In the genomic region with DNA sequence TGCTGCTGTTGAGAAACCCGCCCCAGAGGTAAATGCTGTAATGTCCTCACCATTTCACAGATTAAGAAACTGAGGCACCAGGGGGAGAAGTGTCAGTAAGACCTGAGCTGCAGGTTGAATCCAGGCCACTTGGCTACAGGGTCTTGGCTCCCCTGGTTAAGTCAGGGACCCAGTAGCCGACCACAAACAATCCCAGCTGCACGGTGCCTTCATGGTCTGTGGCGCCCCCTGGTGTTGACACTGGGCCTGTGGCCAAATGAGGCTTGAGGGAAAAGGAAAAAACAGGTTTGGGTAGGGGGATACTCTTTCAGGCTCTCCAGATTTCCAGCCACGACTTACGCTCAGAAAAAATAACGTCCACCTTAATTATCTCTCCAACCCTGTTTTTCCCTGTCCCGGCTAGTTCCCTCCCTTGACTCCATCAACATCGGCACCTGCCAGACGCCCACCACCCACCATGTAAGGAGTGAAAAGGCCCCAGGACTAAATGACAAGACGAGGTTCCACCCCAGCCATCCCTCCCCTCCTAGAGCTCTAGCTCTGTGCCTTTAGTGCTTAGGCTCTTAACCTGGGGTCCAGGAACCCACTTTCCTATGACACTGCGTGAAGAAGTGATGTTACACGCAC, we compare ENCODE assay signal across 8 cellular contexts. TPM values are rescaled to one million over a fixed set of nuclear protein-coding genes. Genes with fewer than 3 reads are reported as not detected.
DNase-seq lines count a peak whose midpoint lies in the region; ATAC-seq, FAIRE-seq and TF ChIP-seq lines count a peak whose summit lies in the region.

No MANE protein-coding gene starts in this region.

- TF ChIP-seq POLR2A in GM12891 (IDR thresholded peaks at IDR 0.05; ENCODE audit: low read depth, low read length) = no peak

- H3K4me1 Mint-ChIP-seq in natural killer cell = peaks cover 0 to 6% of the 10 kb centered on the region in 2 donors

- ATAC-seq in natural killer cell (peak; percentile 64 to 67 (median 66)), GM19463 (IDR thresholded peaks at IDR 0.05; ENCODE audit: unreplicated experiment) (no peak), GM21423 (IDR thresholded peaks at IDR 0.05; ENCODE audit: unreplicated experiment) (no peak)

- no peak overlapping the region for H3K4me3 ChIP-seq in AG09309 (ENCODE audit: control insufficient read depth, low read depth, low read length)

- TF ChIP-seq CTCF in AG09309 (IDR thresholded peaks at IDR 0.05; ENCODE audit: control insufficient read depth, insufficient read depth, low read depth, low read length, missing control alignments) (peak; percentile 91), natural killer cell (IDR thresholded peaks at IDR 0.05) (peak; percentile 75)

- FAIRE-seq in GM12891 (lab: Jason Lieb, UNC) = peak; percentile 20

- intact Hi-C loops in natural killer cell (cut with micrococcal nuclease) = loop anchor here (1.0 kb wide), 1 partner anchor 165 kb away; no protein-coding TSS in a partner anchor

- H3K9me3 Mint-ChIP-seq in natural killer cell = no peaks in the 10 kb centered on the region

- H3K27me3 Mint-ChIP-seq in natural killer cell (ENCODE audit: low read depth in 2 of 2) = no peaks in the 10 kb centered on the region

- H3K27ac Mint-ChIP-seq in natural killer cell = no peak overlapping the region

- no peak overlapping the region for H3K4me3 Mint-ChIP-seq in natural killer cell

- no peaks in the 10 kb centered on the region for H3K36me3 Mint-ChIP-seq in natural killer cell

- DNase-seq in AG09309 (ENCODE audit: low read depth) (no peak), GM12891 (ENCODE audit: insufficient read length, low spot score) (no peak), T-helper 1 cell (peak in 3 of 5 donors; percentile 32 to 49 (median 36)), natural killer cell (no peak), 8988T (no peak)
- DNase-seq in effector CD4-positive, alpha-beta T cell = peak; percentile 49

TF ChIP-seq in GM12891, 5 proteins besides CTCF, POLR2A, EP300 and RAD21:
- TF ChIP-seq TAF1 (IDR thresholded peaks at IDR 0.05; ENCODE audit: low read depth, low read length) (no peak), SPI1 (IDR thresholded peaks at IDR 0.05; ENCODE audit: low read depth, low read length) (no peak), POLR2AphosphoS5 (IDR thresholded peaks at IDR 0.05; ENCODE audit: low read depth, low read length) (no peak), PAX5 (IDR thresholded peaks at IDR 0.05; ENCODE audit: insufficient read depth, low read length, severe bottlenecking) (no peak), POU2F2 (IDR thresholded peaks at IDR 0.05; ENCODE audit: low read depth, low read length) (no peak)

RNA-seq across cellular contexts. Expression of a gene that starts 47.7 kb away (rescaled TPM):
- 41.2 TPM for polyA plus RNA-seq in GM12891 (2012; ENCODE audit: low read depth, missing spikeins)
- total RNA-seq in natural killer cell = 10 to 100 TPM; 21.0 to 36.2 (median 28.5) TPM

RNA-seq across cellular contexts. Expression of a gene that starts 53.6 kb away (rescaled TPM):
- polyA plus RNA-seq in GM12891 (2012; ENCODE audit: low read depth, missing spikeins) = 22.0 TPM
- total RNA-seq in natural killer cell = 10 to 100 TPM; 52.9 to 75.3 (median 61.1) TPM

Comparison
In these comparisons a context has a peak if more than half of its experiments do, and no peak if none do; other contexts are left out.
1. DNase-seq: peak in T-helper 1 cell (3 of 5) and effector CD4-positive, alpha-beta T cell (single experiment); none in AG09309 (single experiment), GM12891 (single experiment), natural killer cell (single experiment) and 8988T (single experiment).
2. ATAC-seq: peak in natural killer cell (3 of 3); none in GM19463 (single experiment) and GM21423 (single experiment).